Comparison of ENCODE assay signal across 29 cellular contexts in the genomic region with DNA sequence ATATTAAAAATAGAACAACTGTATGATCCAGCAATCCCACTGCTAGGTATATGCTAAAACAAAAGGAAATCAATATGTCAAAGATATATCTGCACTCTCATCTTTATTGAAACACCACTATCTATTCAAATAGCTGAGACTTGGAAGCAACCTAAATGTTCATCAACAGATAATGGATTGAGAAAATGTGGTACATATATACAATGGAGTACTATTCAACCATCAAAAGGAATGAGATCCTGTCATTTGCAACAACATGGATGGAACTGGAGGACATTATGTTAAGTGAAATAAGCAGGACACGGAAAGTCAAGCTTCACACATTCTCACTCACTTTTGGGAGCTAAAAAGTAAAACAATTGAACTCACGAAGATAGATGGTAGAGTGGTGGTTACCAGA.
A peak's percentile ranks its signal among the peaks of the same experiment; 100 is the strongest.
DNase-seq lines count a peak whose midpoint lies in the region; ATAC-seq and TF ChIP-seq lines count a peak whose summit lies in the region.
"Had no signal": no experiment of that assay in that cellular context is flagged by ENCODE, and none has a peak within 500 bp of the region (broad histone marks: within the 10 kb centered on the region; RNA-seq: fewer than 3 reads in every experiment).

No MANE protein-coding gene starts in this region.

- TF ChIP-seq CTCF in SK-N-SH (IDR thresholded peaks at IDR 0.05) (no peak), HEK293 (tag by site-specific recombination; IDR thresholded peaks at IDR 0.05) (no peak)

- WGBS in SK-N-SH (ENCODE audit: low lambda C conversion rate): 73% methylated on average over 2 of the region's 2 CpGs

- H3K4me1 ChIP-seq in SK-N-SH (ENCODE audit: control insufficient read depth in 1 of 2, insufficient read depth in 2 of 2, low read depth in 1 of 2, low read length in 1 of 2) (no peaks in the 10 kb centered on the region), HEK293 (ENCODE audit: control insufficient read depth, insufficient read depth, low read length) (no peaks in the 10 kb centered on the region)
- H3K4me1 ChIP-seq: A549; BE2C; BLaER1; BLaER1 treated with 17β-estradiol and CSF1 and Interleukin-3, amounts not matched to agents 10 nM and 100 nM; Caco-2 had no signal

- H3K9me2 ChIP-seq in SK-N-SH: no peaks in the 10 kb centered on the region

- H3K9me3 ChIP-seq in SK-N-SH (no peaks in the 10 kb centered on the region), HEK293 (ENCODE audit: control insufficient read depth, insufficient read depth, low read depth, low read length) (no peaks in the 10 kb centered on the region)
- H3K9me3 ChIP-seq: A549; BE2C; BLaER1; BLaER1 treated with 17β-estradiol and CSF1 and Interleukin-3, amounts not matched to agents 10 nM and 100 nM; Caco-2 had no signal

- H3K79me2 ChIP-seq in SK-N-SH (ENCODE audit: insufficient read depth): no peaks in the 10 kb centered on the region

- CTCF ChIA-PET in SK-N-SH (lab: Yijun Ruan, JAX): interaction anchor here (1.2 to 1.4 kb wide), 2 partner anchors 16 to 32 kb away, joined by 4 read pairs; no protein-coding TSS in a partner anchor
- CTCF ChIA-PET in HEK293 (lab: Yijun Ruan, JAX): no interaction called here

- no peak overlapping the region for H3K27ac ChIP-seq in SK-N-SH (ENCODE audit: low read depth in 2 of 2, low read length in 1 of 2)
- H3K27ac ChIP-seq in HEK293 (ENCODE audit: extremely low read depth, low read depth, low read length): no peak overlapping the region
- H3K27ac ChIP-seq: 22Rv1; A549; BLaER1; BLaER1 treated with 17β-estradiol and CSF1 and Interleukin-3, amounts not matched to agents 10 nM and 100 nM; C4-2B had no signal

- ATAC-seq in SK-N-SH treated with all-trans-retinoic acid at 6 μM for 48 hours: no peak
- ATAC-seq in HG03354 (IDR thresholded peaks at IDR 0.05; ENCODE audit: poor library complexity, severe bottlenecking, unreplicated experiment): no peak
- ATAC-seq: A549; CD8-positive, alpha-beta T cell had no signal

- TF ChIP-seq RAD21 in SK-N-SH (IDR thresholded peaks at IDR 0.05; ENCODE audit: low read length): no peak

- H2AFZ ChIP-seq in SK-N-SH (ENCODE audit: low read depth): no peak overlapping the region

- no peak overlapping the region for H3K4me2 ChIP-seq in SK-N-SH
- H3K4me2 ChIP-seq: A549; BLaER1; BLaER1 treated with 17β-estradiol and CSF1 and Interleukin-3, amounts not matched to agents 10 nM and 100 nM had no signal

- no peak for TF ChIP-seq EP300 in SK-N-SH (IDR thresholded peaks at IDR 0.05; ENCODE audit: borderline replicate concordance in 1 of 2, low read depth in 1 of 2, low read length in 1 of 2)

- H3K4me3 ChIP-seq in SK-N-SH (ENCODE audit: low read depth in 2 of 2, low read length in 1 of 2) (no peak overlapping the region), HEK293 (ENCODE audit: low read depth, low read length) (no peak overlapping the region)
- H3K4me3 ChIP-seq: A549; BLaER1; BLaER1 treated with 17β-estradiol and CSF1 and Interleukin-3, amounts not matched to agents 10 nM and 100 nM had no signal

- H4K20me1 ChIP-seq in SK-N-SH (ENCODE audit: insufficient read depth): no peaks in the 10 kb centered on the region
- H4K20me1 ChIP-seq: BLaER1; BLaER1 treated with 17β-estradiol and CSF1 and Interleukin-3, amounts not matched to agents 10 nM and 100 nM had no signal

- POLR2A ChIA-PET in SK-N-SH (lab: Yijun Ruan, JAX): no interaction called here
- POLR2A ChIA-PET in HEK293 (lab: Yijun Ruan, JAX): no interaction called here

- H3K27me3 ChIP-seq in SK-N-SH (ENCODE audit: insufficient read depth): no peaks in the 10 kb centered on the region
- H3K27me3 ChIP-seq: BE2C; BLaER1; BLaER1 treated with 17β-estradiol and CSF1 and Interleukin-3, amounts not matched to agents 10 nM and 100 nM had no signal

- no peak overlapping the region for H3K9ac ChIP-seq in SK-N-SH
- H3K9ac ChIP-seq: BLaER1; BLaER1 treated with 17β-estradiol and CSF1 and Interleukin-3, amounts not matched to agents 10 nM and 100 nM had no signal

- H3F3A ChIP-seq in SK-N-SH (replicated peaks; ENCODE audit: insufficient read depth): no peaks in the 10 kb centered on the region

- no peaks in the 10 kb centered on the region for H3K36me3 ChIP-seq in SK-N-SH (replicated peaks in 1 of 2; ENCODE audit: control insufficient read depth in 1 of 2, insufficient read depth in 2 of 2, low read length in 1 of 2)
- H3K36me3 ChIP-seq in HEK293 (ENCODE audit: control insufficient read depth in 2 of 2, insufficient read depth in 1 of 2, low read length in 2 of 2): no peaks in the 10 kb centered on the region
- H3K36me3 ChIP-seq: BE2C; BLaER1; BLaER1 treated with 17β-estradiol and CSF1 and Interleukin-3, amounts not matched to agents 10 nM and 100 nM had no signal

- no peak for DNase-seq in SK-N-SH
- DNase-seq: 8988T; ACHN; AML-193; BE2C; C1 segment of cervical spinal cord; Caco-2; Calu3; CD4-positive, alpha-beta memory T cell; CD4-positive, alpha-beta T cell; CD4-positive, CD25-positive, alpha-beta regulatory T cell; CD8-positive, alpha-beta memory T cell; CD8-positive, alpha-beta T cell; COR-L47; DMS 273 treated with DMSO at 0.1 percent for 48 hours; DMS153; DMS53; DMS79; DMS79 treated with DMSO at 0.1 percent for 48 hours; DND-41; EL had no signal

TF ChIP-seq in SK-N-SH treated with all-trans-retinoic acid at 6 μM for 48 hours, 23 proteins besides CTCF, POLR2A, EP300 and RAD21:
- TF ChIP-seq ZNF565 (CRISPR knock-in tag; conservative IDR thresholded peaks at IDR 0.05; ENCODE audit: low read depth) (no peak), ZFP30 (CRISPR knock-in tag; IDR thresholded peaks at IDR 0.05) (no peak), ARNTL (CRISPR knock-in tag; IDR thresholded peaks at IDR 0.05; ENCODE audit: borderline replicate concordance, low read depth) (no peak), PPARA (CRISPR knock-in tag; IDR thresholded peaks at IDR 0.05; ENCODE audit: borderline replicate concordance) (no peak), CSDC2 (CRISPR knock-in tag; IDR thresholded peaks at IDR 0.05) (no peak), ZNF70 (CRISPR knock-in tag; IDR thresholded peaks at IDR 0.05) (no peak), ZNF8 (CRISPR knock-in tag; IDR thresholded peaks at IDR 0.05) (peak; percentile 93)
TF ChIP-seq in SK-N-SH treated with all-trans-retinoic acid at 6 μM for 48 hours: peak in this region for 1.

TF ChIP-seq in SK-N-SH, 30 proteins besides CTCF, POLR2A, EP300 and RAD21 (continues in another document):
- no peak for TF ChIP-seq TAF1 (IDR thresholded peaks at IDR 0.05; ENCODE audit: borderline replicate concordance, low read depth, low read length)
- TF ChIP-seq CHD2 (IDR thresholded peaks at IDR 0.05; ENCODE audit: low read length, partially characterized antibody): no peak
- no peak for TF ChIP-seq POLR2AphosphoS5 (IDR thresholded peaks at IDR 0.05; ENCODE audit: low read depth, low read length)
- TF ChIP-seq TCF12 (IDR thresholded peaks at IDR 0.05): no peak
- TF ChIP-seq, protein P1, sequence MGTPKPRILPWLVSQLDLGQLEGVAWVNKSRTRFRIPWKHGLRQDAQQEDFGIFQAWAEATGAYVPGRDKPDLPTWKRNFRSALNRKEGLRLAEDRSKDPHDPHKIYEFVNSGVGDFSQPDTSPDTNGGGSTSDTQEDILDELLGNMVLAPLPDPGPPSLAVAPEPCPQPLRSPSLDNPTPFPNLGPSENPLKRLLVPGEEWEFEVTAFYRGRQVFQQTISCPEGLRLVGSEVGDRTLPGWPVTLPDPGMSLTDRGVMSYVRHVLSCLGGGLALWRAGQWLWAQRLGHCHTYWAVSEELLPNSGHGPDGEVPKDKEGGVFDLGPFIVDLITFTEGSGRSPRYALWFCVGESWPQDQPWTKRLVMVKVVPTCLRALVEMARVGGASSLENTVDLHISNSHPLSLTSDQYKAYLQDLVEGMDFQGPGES (IDR thresholded peaks at IDR 0.05; ENCODE audit: low read depth, low read length): no peak
- no peak for TF ChIP-seq MAX (IDR thresholded peaks at IDR 0.05; ENCODE audit: low read depth)
- TF ChIP-seq EZH2phosphoT487 (IDR thresholded peaks at IDR 0.05; ENCODE audit: borderline replicate concordance, low read depth): no peak
- TF ChIP-seq JUND (IDR thresholded peaks at IDR 0.05): no peak
- TF ChIP-seq NFIC (IDR thresholded peaks at IDR 0.05; ENCODE audit: borderline replicate concordance): no peak

TF ChIP-seq in HEK293, 187 proteins besides CTCF, POLR2A, EP300 and RAD21:
- TF ChIP-seq TSHZ1 (tag by site-specific recombination; IDR thresholded peaks at IDR 0.05; ENCODE audit: borderline replicate concordance): no peak
- 0 out of 2 replicates have a peak, but pooled peaks have one; percentile 17 for TF ChIP-seq ZNF146 (tag by site-specific recombination; IDR thresholded peaks at IDR 0.05)
TF ChIP-seq in HEK293: peak in this region for 1.
